Comparison of ENCODE assay signal across 8 cellular contexts in genomic region chr6:87698618-87699017, GRCh38. TPM values are rescaled to one million over a fixed set of nuclear protein-coding genes. Genes with fewer than 3 reads are reported as not detected.
DNase-seq lines count a peak whose midpoint lies in the region; ATAC-seq, FAIRE-seq and TF ChIP-seq lines count a peak whose summit lies in the region.

No MANE protein-coding gene starts in this region.

- H3K4me3 Mint-ChIP-seq in HFFc6 (peak overlapping the region; percentile 100), T-cell (peak overlapping the region; percentile 83 to 98 (median 94))

- H3K4me2 ChIP-seq in skeletal muscle satellite cell (ENCODE audit: low read length): peak overlapping the region; percentile 92

- H3K9me3 ChIP-seq in skeletal muscle satellite cell (replicated peaks; ENCODE audit: low read length) (no peaks in the 10 kb centered on the region), pancreas (no peaks in the 10 kb centered on the region)

- peaks cover 2% of the 10 kb centered on the region; the same call in 1 of the 2 replicates for H3K27me3 Mint-ChIP-seq in HFFc6 (ENCODE audit: insufficient read depth)
- H3K27me3 Mint-ChIP-seq in T-cell: no peaks in the 10 kb centered on the region

- no peaks in the 10 kb centered on the region for H3K27me3 ChIP-seq in skeletal muscle satellite cell (ENCODE audit: control insufficient read depth, insufficient read depth, low read length)
- H3K27me3 ChIP-seq in pancreas: no peaks in the 10 kb centered on the region

- no peak for FAIRE-seq in pancreas (lab: Jason Lieb, UNC)

- peaks cover 53% of the 10 kb centered on the region for H3K4me1 Mint-ChIP-seq in HFFc6 (ENCODE audit: low read depth)
- H3K4me1 Mint-ChIP-seq in T-cell: peaks cover 68 to 75% (median 70%) of the 10 kb centered on the region in 3 donors

- TF ChIP-seq CTCF in HFFc6 (IDR thresholded peaks at IDR 0.05) (no peak), fibroblast of villous mesenchyme (IDR thresholded peaks at IDR 0.05; ENCODE audit: insufficient read depth, low read depth, low read length) (no peak), pancreas (IDR thresholded peaks at IDR 0.05) (no peak)

- H3K4me3 ChIP-seq in fibroblast of villous mesenchyme (ENCODE audit: low read depth, low read length) (peak overlapping the region; percentile 98), skeletal muscle satellite cell (ENCODE audit: low read length) (peak overlapping the region; percentile 83), pancreas (peak overlapping the region in 2 of 4 donors; percentile 8 to 99)

- H3K9me3 Mint-ChIP-seq in HFFc6 (no peaks in the 10 kb centered on the region), T-cell (no peaks in the 10 kb centered on the region)

- H3K9ac ChIP-seq in skeletal muscle satellite cell (ENCODE audit: low read depth, low read length): peak overlapping the region; percentile 96

- ATAC-seq in T-cell (replicated peaks in 1 of 4) (no peak), HG03342 (IDR thresholded peaks at IDR 0.05; ENCODE audit: unreplicated experiment) (no peak), GM21825 (IDR thresholded peaks at IDR 0.05; ENCODE audit: unreplicated experiment) (no peak), pancreas (no peak)

- CTCF ChIA-PET in T-cell (lab: Charles Lee): interaction anchor here (0.7 to 1.5 kb wide), 4 partner anchors 11 to 546 kb away, joined by 3 to 7 read pairs (median 4); no protein-coding TSS in a partner anchor

- H3K4me1 ChIP-seq in skeletal muscle satellite cell (ENCODE audit: control insufficient read depth, insufficient read depth, low read length) (peaks cover 38% of the 10 kb centered on the region), pancreas (peaks cover 13 to 33% (median 32%) of the 10 kb centered on the region in 3 donors)

- POLR2A ChIA-PET in T-cell (lab: Charles Lee): interaction anchor here (0.5 to 1.5 kb wide), 11 partner anchors 13 to 1652 kb away, joined by 3 to 9 read pairs (median 4); no protein-coding TSS in a partner anchor

- H3K27ac Mint-ChIP-seq in HFFc6 (peak overlapping the region; percentile 70), T-cell (peak overlapping the region; percentile 84 to 97)

- 53 to 68% methylated on average over 2 of the region's 2 CpGs for WGBS in pancreas, 2 donors

- H3K36me3 Mint-ChIP-seq in HFFc6 (ENCODE audit: low read depth) (peaks cover 26% of the 10 kb centered on the region), T-cell (peaks cover 3% of the 10 kb centered on the region)

- intact Hi-C loops in pancreas (cut with DNase I): no loop called here

- peaks cover 2% of the 10 kb centered on the region for H3K36me3 ChIP-seq in skeletal muscle satellite cell (ENCODE audit: insufficient read depth, low read length)
- H3K36me3 ChIP-seq in pancreas: no peaks in the 10 kb centered on the region

- DNase-seq in HFFc6 (no peak), T-cell (no peak), fibroblast of villous mesenchyme (ENCODE audit: low read depth) (no peak), pancreas (no peak), NCI-H187 (lab: John Stamatoyannopoulos, UW) (no peak)

- H3K27ac ChIP-seq in pancreas: peak overlapping the region in 2 of 4 donors; percentile 42

RNA-seq across cellular contexts. Expression of gene AKIRIN2, which starts 3.4 kb away (rescaled TPM):
- total RNA-seq in HFFc6 (2021; fragmentation: NEBNext Ultra II Directional; extraction: Animal tissue kit (Norgen Biotek cat#: 25700)): 10 to 100 TPM; 47.0 to 63.1 (median 55.8) TPM
- total RNA-seq in T-cell (10 to 100 TPM; 52.5 to 81.9 (median 66.0) TPM), fibroblast of villous mesenchyme (13.9 and 17.7 TPM in 2 replicates), pancreas (10 to 100 TPM in 3 of 6 donors, 1 to 10 TPM in 3; 7.3 to 20.1 (median 10.2) TPM)
- total RNA-seq in skeletal muscle satellite cell (2012; rRNA removed): 15.5 and 17.3 TPM in 2 replicates
- polyA plus RNA-seq in pancreas: 10 to 100 TPM in 1 of 2 donors, 1 to 10 TPM in 1; 9.0 to 11.9 TPM
